In the genomic region with DNA sequence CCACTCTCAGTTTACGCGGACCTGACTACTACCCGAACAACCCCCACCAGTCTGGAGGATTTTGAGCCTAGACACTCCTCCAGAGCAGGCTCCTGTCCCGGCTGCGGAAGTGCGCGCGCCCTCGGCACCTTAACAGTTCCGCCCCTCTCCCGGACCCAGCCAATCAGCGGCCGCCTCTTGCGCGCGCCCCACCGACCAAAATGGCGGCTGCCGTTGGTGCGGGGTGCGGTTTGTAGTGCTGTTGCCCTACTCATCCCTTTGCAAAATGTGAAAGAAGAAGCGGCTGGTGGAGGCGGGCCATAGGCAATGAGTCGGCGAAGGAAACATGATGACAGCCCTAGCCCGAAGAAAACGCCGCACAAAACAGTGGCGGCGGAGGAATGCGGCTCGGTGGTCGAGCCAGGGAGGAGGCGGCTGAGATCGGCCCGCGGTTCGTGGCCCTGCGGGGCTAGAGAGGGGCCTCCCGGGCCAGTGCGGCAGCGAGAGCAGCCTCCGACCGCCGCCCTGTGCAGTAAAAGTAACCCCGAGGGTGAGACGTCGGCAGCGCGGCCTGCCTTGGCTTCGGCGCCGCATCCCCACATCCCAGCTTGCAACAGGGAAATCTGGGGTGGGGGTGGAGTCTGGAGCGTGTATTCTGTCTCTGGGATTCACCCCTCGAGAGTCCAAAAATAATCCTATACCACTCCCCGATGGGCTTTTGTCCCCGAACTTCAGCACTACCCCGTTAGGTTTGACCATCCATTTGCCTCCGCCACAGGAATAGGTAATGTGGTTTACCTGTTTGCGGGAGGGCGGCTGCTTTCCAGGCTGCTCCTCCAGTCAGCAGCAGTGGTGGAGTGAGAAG, we compare ENCODE assay signal across 8 cellular contexts. TPM values are rescaled to one million over a fixed set of nuclear protein-coding genes. Genes with fewer than 3 reads are reported as not detected.
DNase-seq lines count a peak whose midpoint lies in the region; ATAC-seq, FAIRE-seq and TF ChIP-seq lines count a peak whose summit lies in the region.

A gene (plus strand): TSS at position 191 of the 844 bp plus-strand sequence. CDS start 116 bp downstream, at position 307.

- H3K9me3 ChIP-seq in astrocyte (ENCODE audit: insufficient read depth, low read depth, low read length) (no peaks in the 10 kb centered on the region), right cardiac atrium (ENCODE audit: control insufficient read depth, low read length) (no peaks in the 10 kb centered on the region), uterus (no peaks in the 10 kb centered on the region)

- H3K9me3 Mint-ChIP-seq in astrocyte (ENCODE audit: unreplicated experiment) = no peaks in the 10 kb centered on the region

- H3K36me3 ChIP-seq in astrocyte (ENCODE audit: insufficient read depth, low read length) (no peaks in the 10 kb centered on the region), uterus (no peaks in the 10 kb centered on the region)

- TF ChIP-seq CTCF in astrocyte (IDR thresholded peaks at IDR 0.05; ENCODE audit: insufficient read depth, low read depth, low read length) (no peak), uterus (IDR thresholded peaks at IDR 0.05) (peak in 1 of 4 experiments; percentile 13)

- intact Hi-C loops in right cardiac atrium (cut with DNase I) (loop anchor here in 1 of 4 donors (10.0 kb wide), 1 partner anchor 963 kb away; a partner anchor contains a TSS), uterus (cut with DNase I; ENCODE audit: low total_unique reads) (no loop called here)

- no peak for FAIRE-seq in astrocyte (lab: Jason Lieb, UNC)

- WGBS in right cardiac atrium = under 1% methylated on average over 61 of the region's 61 CpGs

- H3K27ac Mint-ChIP-seq in astrocyte (ENCODE audit: unreplicated experiment) = peak within 1 kb of the TSS; percentile 100

- H3K9ac ChIP-seq in astrocyte (ENCODE audit: low read length) = peak within 1 kb of the TSS; percentile 95

- peak; percentile 100 for ATAC-seq in HG02885 (IDR thresholded peaks at IDR 0.05; ENCODE audit: poor library complexity, unreplicated experiment)
- peak; percentile 100 for ATAC-seq in right cardiac atrium

- peak; percentile 88 for TF ChIP-seq POLR2A in GM15510 (IDR thresholded peaks at IDR 0.05; ENCODE audit: borderline replicate concordance, extremely low read depth, insufficient read length)
- TF ChIP-seq POLR2A in uterus (IDR thresholded peaks at IDR 0.05) = peak; percentile 61 to 83

- peaks cover 26% of the 10 kb centered on the region for H3K79me2 ChIP-seq in astrocyte (ENCODE audit: insufficient read depth, low read length)

- H3K27ac ChIP-seq in astrocyte (ENCODE audit: low read depth, low read length) (peak within 1 kb of the TSS; percentile 94), right cardiac atrium (ENCODE audit: low read length) (peak within 1 kb of the TSS; percentile 76), uterus (peak within 1 kb of the TSS; percentile 93 to 95)

- H3K4me1 ChIP-seq in astrocyte (ENCODE audit: insufficient read depth, low read length) (peaks cover 27% of the 10 kb centered on the region), right cardiac atrium (ENCODE audit: control insufficient read depth, insufficient read depth, low read length) (no peaks in the 10 kb centered on the region), uterus (no peaks in the 10 kb centered on the region)

- DNase-seq in NCI-H187 treated with DMSO at 0.1 percent for 48 hours (lab: John Stamatoyannopoulos, UW) (peak; percentile 65), T-helper 22 cell (ENCODE audit: low read depth) (peak; percentile 86), astrocyte (ENCODE audit: low read depth) (peak; percentile 83), right cardiac atrium (peak; percentile 94 to 98 (median 97)), pulmonary artery endothelial cell (ENCODE audit: low read depth, low spot score) (peak; percentile 71), uterus (peak; percentile 92)

- no peaks in the 10 kb centered on the region for H3K27me3 ChIP-seq in astrocyte (ENCODE audit: insufficient read depth, low read length)
- H3K27me3 ChIP-seq in right cardiac atrium (ENCODE audit: control insufficient read depth, insufficient read depth) = no peaks in the 10 kb centered on the region
- H3K27me3 ChIP-seq in uterus = no peaks in the 10 kb centered on the region

- H4K20me1 ChIP-seq in astrocyte (ENCODE audit: insufficient read depth, low read length) = no peaks in the 10 kb centered on the region

- H3K4me3 ChIP-seq in astrocyte (ENCODE audit: insufficient read depth, low read depth, low read length) = peak within 1 kb of the TSS; percentile 83
- H3K4me3 ChIP-seq in right cardiac atrium (ENCODE audit: low read length) = peak within 1 kb of the TSS; percentile 98
- H3K4me3 ChIP-seq in uterus = peak within 1 kb of the TSS; percentile 73 to 98

- peak within 1 kb of the TSS; percentile 84 for H3K4me2 ChIP-seq in astrocyte (ENCODE audit: low read length)

- peak within 1 kb of the TSS; percentile 75 for H2AFZ ChIP-seq in astrocyte (ENCODE audit: low read depth, low read length)

- H3K4me3 Mint-ChIP-seq in astrocyte (ENCODE audit: unreplicated experiment) = peak within 1 kb of the TSS; percentile 98

- H3K27me3 Mint-ChIP-seq in astrocyte (ENCODE audit: low read depth, unreplicated experiment) = no peaks in the 10 kb centered on the region

- H3K4me1 Mint-ChIP-seq in astrocyte (ENCODE audit: low read depth, unreplicated experiment) = peaks cover 26% of the 10 kb centered on the region

- H3K36me3 Mint-ChIP-seq in astrocyte (ENCODE audit: low read depth, unreplicated experiment) = no peaks in the 10 kb centered on the region

RNA-seq across cellular contexts. Expression of the gene that starts here (rescaled TPM):
- total RNA-seq in astrocyte (8.2 and 8.6 TPM in 2 replicates), right cardiac atrium (1 to 10 TPM; 4.6 to 6.3 (median 5.6) TPM), pulmonary artery endothelial cell (13.7 and 15.0 TPM in 2 replicates), uterus (10 to 100 TPM; 14.6 to 37.6 (median 21.6) TPM)
- polyA plus RNA-seq in right cardiac atrium = 4.2 TPM

Comparison
In these comparisons a context has a peak if more than half of its experiments do, and no peak if none do; other contexts are left out.
1. Peak in every context shown above with its lines: DNase-seq, ATAC-seq, H3K4me3 ChIP-seq and H3K27ac ChIP-seq.